1 cellular context compared by ENCODE assay signal in the genomic region with DNA sequence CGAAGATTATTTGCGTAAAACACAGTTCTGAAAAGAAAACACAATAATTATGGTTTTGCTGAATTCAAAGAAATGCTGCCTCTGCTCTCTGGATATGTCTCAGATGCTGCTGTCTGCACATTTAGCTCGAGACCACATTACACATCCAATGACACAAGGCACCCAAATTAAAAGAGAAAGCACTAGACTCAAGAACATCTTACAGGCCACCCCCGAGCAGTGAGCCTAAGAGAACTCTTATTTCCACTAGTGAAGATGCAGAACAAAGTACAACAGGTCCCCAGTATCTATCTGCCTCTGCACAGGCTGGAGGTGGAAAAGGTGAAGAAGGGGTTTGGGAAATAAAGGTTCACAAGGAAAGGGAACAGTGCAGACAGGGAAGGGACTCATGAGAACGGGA.
TF ChIP-seq lines count a peak whose summit lies in the region.

No MANE protein-coding gene starts in this region.

TF ChIP-seq in GM23338, 12 proteins besides CTCF, POLR2A, EP300 and RAD21 (continued from another document):
- TF ChIP-seq, protein P1, sequence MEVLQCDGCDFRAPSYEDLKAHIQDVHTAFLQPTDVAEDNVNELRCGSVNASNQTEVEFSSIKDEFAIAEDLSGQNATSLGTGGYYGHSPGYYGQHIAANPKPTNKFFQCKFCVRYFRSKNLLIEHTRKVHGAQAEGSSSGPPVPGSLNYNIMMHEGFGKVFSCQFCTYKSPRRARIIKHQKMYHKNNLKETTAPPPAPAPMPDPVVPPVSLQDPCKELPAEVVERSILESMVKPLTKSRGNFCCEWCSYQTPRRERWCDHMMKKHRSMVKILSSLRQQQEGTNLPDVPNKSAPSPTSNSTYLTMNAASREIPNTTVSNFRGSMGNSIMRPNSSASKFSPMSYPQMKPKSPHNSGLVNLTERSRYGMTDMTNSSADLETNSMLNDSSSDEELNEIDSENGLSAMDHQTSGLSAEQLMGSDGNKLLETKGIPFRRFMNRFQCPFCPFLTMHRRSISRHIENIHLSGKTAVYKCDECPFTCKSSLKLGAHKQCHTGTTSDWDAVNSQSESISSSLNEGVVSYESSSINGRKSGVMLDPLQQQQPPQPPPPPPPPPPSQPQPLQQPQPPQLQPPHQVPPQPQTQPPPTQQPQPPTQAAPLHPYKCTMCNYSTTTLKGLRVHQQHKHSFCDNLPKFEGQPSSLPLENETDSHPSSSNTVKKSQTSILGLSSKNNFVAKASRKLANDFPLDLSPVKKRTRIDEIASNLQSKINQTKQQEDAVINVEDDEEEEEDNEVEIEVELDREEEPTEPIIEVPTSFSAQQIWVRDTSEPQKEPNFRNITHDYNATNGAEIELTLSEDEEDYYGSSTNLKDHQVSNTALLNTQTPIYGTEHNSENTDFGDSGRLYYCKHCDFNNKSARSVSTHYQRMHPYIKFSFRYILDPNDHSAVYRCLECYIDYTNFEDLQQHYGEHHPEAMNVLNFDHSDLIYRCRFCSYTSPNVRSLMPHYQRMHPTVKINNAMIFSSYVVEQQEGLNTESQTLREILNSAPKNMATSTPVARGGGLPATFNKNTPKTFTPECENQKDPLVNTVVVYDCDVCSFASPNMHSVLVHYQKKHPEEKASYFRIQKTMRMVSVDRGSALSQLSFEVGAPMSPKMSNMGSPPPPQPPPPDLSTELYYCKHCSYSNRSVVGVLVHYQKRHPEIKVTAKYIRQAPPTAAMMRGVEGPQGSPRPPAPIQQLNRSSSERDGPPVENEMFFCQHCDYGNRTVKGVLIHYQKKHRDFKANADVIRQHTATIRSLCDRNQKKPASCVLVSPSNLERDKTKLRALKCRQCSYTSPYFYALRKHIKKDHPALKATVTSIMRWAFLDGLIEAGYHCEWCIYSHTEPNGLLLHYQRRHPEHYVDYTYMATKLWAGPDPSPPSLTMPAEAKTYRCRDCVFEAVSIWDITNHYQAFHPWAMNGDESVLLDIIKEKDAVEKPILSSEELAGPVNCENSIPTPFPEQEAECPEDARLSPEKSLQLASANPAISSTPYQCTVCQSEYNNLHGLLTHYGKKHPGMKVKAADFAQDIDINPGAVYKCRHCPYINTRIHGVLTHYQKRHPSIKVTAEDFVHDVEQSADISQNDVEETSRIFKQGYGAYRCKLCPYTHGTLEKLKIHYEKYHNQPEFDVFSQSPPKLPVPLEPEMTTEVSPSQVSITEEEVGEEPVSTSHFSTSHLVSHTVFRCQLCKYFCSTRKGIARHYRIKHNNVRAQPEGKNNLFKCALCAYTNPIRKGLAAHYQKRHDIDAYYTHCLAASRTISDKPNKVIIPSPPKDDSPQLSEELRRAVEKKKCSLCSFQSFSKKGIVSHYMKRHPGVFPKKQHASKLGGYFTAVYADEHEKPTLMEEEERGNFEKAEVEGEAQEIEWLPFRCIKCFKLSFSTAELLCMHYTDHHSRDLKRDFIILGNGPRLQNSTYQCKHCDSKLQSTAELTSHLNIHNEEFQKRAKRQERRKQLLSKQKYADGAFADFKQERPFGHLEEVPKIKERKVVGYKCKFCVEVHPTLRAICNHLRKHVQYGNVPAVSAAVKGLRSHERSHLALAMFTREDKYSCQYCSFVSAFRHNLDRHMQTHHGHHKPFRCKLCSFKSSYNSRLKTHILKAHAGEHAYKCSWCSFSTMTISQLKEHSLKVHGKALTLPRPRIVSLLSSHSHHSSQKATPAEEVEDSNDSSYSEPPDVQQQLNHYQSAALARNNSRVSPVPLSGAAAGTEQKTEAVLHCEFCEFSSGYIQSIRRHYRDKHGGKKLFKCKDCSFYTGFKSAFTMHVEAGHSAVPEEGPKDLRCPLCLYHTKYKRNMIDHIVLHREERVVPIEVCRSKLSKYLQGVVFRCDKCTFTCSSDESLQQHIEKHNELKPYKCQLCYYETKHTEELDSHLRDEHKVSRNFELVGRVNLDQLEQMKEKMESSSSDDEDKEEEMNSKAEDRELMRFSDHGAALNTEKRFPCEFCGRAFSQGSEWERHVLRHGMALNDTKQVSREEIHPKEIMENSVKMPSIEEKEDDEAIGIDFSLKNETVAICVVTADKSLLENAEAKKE (CRISPR knock-in tag; IDR thresholded peaks at IDR 0.05) = no peak
- TF ChIP-seq JUNB (IDR thresholded peaks at IDR 0.05; ENCODE audit: unreplicated experiment) (no peak), ZNF114 (CRISPR knock-in tag; IDR thresholded peaks at IDR 0.05) (no peak), STAT1 (IDR thresholded peaks at IDR 0.05; ENCODE audit: unreplicated experiment) (no peak)
- TF ChIP-seq, protein P2, sequence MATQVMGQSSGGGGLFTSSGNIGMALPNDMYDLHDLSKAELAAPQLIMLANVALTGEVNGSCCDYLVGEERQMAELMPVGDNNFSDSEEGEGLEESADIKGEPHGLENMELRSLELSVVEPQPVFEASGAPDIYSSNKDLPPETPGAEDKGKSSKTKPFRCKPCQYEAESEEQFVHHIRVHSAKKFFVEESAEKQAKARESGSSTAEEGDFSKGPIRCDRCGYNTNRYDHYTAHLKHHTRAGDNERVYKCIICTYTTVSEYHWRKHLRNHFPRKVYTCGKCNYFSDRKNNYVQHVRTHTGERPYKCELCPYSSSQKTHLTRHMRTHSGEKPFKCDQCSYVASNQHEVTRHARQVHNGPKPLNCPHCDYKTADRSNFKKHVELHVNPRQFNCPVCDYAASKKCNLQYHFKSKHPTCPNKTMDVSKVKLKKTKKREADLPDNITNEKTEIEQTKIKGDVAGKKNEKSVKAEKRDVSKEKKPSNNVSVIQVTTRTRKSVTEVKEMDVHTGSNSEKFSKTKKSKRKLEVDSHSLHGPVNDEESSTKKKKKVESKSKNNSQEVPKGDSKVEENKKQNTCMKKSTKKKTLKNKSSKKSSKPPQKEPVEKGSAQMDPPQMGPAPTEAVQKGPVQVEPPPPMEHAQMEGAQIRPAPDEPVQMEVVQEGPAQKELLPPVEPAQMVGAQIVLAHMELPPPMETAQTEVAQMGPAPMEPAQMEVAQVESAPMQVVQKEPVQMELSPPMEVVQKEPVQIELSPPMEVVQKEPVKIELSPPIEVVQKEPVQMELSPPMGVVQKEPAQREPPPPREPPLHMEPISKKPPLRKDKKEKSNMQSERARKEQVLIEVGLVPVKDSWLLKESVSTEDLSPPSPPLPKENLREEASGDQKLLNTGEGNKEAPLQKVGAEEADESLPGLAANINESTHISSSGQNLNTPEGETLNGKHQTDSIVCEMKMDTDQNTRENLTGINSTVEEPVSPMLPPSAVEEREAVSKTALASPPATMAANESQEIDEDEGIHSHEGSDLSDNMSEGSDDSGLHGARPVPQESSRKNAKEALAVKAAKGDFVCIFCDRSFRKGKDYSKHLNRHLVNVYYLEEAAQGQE (IDR thresholded peaks at IDR 0.05; ENCODE audit: unreplicated experiment) = no peak
